ENCODE assay signal across 8 cellular contexts in genomic region chr11:58525037-58525614, GRCh38.
DNase-seq lines count a peak whose midpoint lies in the region; ATAC-seq and TF ChIP-seq lines count a peak whose summit lies in the region.

No MANE protein-coding gene starts in this region.

- DNase-seq in activated gamma-delta T cell treated with Interleukin-2 at 50 U/mL for 16 hours, result peak; percentile 23
- DNase-seq in activated gamma-delta T cell (lab: John Stamatoyannopoulos, UW), result no peak
- DNase-seq in hippocampal formation (lab: John Stamatoyannopoulos, UW), result peak; percentile 3 to 56
- no peak for DNase-seq in hepatic stellate cell (ENCODE audit: low spot score)
- DNase-seq in NCI-H2107 treated with DMSO at 0.1 percent for 48 hours (lab: John Stamatoyannopoulos, UW; ENCODE audit: unreplicated experiment), result no peak
- no peak for DNase-seq in NCI-H1436 treated with DMSO at 0.1 percent for 48 hours (lab: John Stamatoyannopoulos, UW)

- H3K27me3 ChIP-seq in OCI-LY1 (ENCODE audit: insufficient read depth, low read length), result no peaks in the 10 kb centered on the region

- H3K27ac ChIP-seq in OCI-LY1 (ENCODE audit: low read depth, low read length, poor library complexity, severe bottlenecking), result peak overlapping the region; percentile 50

- H3K9ac ChIP-seq in OCI-LY1 (ENCODE audit: low read length), result no peak overlapping the region

- H3K4me3 ChIP-seq in OCI-LY1 (ENCODE audit: low read depth, low read length, poor library complexity, severe bottlenecking), result no peak overlapping the region

- H3K9me2 ChIP-seq in OCI-LY1 (ENCODE audit: low read depth, low read length), result no peaks in the 10 kb centered on the region

- peaks cover 10% of the 10 kb centered on the region; the same call in 1 of the 2 replicates for H3F3A ChIP-seq in OCI-LY1 (ENCODE audit: insufficient read depth, low read length)

- peak; percentile 90 for ATAC-seq in HG02938 (IDR thresholded peaks at IDR 0.05; ENCODE audit: unreplicated experiment)

- no peaks in the 10 kb centered on the region for H3K79me2 ChIP-seq in OCI-LY1 (ENCODE audit: insufficient read depth, low read length)

- H2AFZ ChIP-seq in OCI-LY1 (ENCODE audit: low read length), result no peak overlapping the region

- no peaks in the 10 kb centered on the region for H4K20me1 ChIP-seq in OCI-LY1 (ENCODE audit: insufficient read depth, low read length)

- no peak overlapping the region for H3K4me2 ChIP-seq in OCI-LY1 (ENCODE audit: low read length)

- peaks cover 18% of the 10 kb centered on the region for H3K4me1 ChIP-seq in OCI-LY1 (ENCODE audit: insufficient read depth, low read length, severe bottlenecking)

- TF ChIP-seq CTCF in OCI-LY1 (IDR thresholded peaks at IDR 0.05; ENCODE audit: low read length), result no peak

- no peaks in the 10 kb centered on the region for H3K9me3 ChIP-seq in OCI-LY1 (ENCODE audit: low read length)

- peaks cover 51% of the 10 kb centered on the region for H3K36me3 ChIP-seq in OCI-LY1 (ENCODE audit: insufficient read depth, low read length)

Comparison
In these comparisons a context has a peak if more than half of its experiments do, and no peak if none do; other contexts are left out.
1. DNase-seq: peak in activated gamma-delta T cell treated with Interleukin-2 at 50 U/mL for 16 hours (single experiment) and hippocampal formation (2 of 2); none in activated gamma-delta T cell (single experiment), hepatic stellate cell (single experiment), NCI-H2107 treated with DMSO at 0.1 percent for 48 hours (single experiment) and NCI-H1436 treated with DMSO at 0.1 percent for 48 hours (single experiment).